ENCODE assay signal across 1 cellular context in genomic region chr6:27188206-27188884, GRCh38.
TF ChIP-seq lines count a peak whose summit lies in the region.

No MANE protein-coding gene starts in this region.

TF ChIP-seq in K562, 482 proteins besides CTCF, POLR2A, EP300 and RAD21 (continued from another document and continues in another):
- TF ChIP-seq GABPA (tag; conservative IDR thresholded peaks at IDR 0.05; ENCODE audit: low read depth) = no peak
- peak; percentile 56 for TF ChIP-seq PHF20 (IDR thresholded peaks at IDR 0.05; ENCODE audit: partially characterized antibody)
- TF ChIP-seq CTCFL (IDR thresholded peaks at IDR 0.05; ENCODE audit: borderline replicate concordance, insufficient read depth, low read depth, low read length, poor library complexity, severe bottlenecking) = no peak
- TF ChIP-seq SMAD4 (CRISPR knock-in tag; conservative IDR thresholded peaks at IDR 0.05) = no peak
- no peak for TF ChIP-seq MAFK (IDR thresholded peaks at IDR 0.05; ENCODE audit: low read length)
- TF ChIP-seq ZNF449 (CRISPR knock-in tag; IDR thresholded peaks at IDR 0.05) = no peak
- TF ChIP-seq TAF1 (IDR thresholded peaks at IDR 0.05; ENCODE audit: control insufficient read depth, extremely low read depth, insufficient read depth, low read length, severe bottlenecking) = no peak
- TF ChIP-seq GTF2A2 (tag; IDR thresholded peaks at IDR 0.05) = no peak
- TF ChIP-seq USF2 (CRISPR knock-in tag; IDR thresholded peaks at IDR 0.05) = no peak
- TF ChIP-seq MAZ (CRISPR knock-in tag; conservative IDR thresholded peaks at IDR 0.05 in 1 of 2, IDR thresholded peaks at IDR 0.05 in 1 of 2) = peak in 1 of 2 experiments; percentile 47; a peak in 2 of 4 replicates
- no peak for TF ChIP-seq NUFIP1 (IDR thresholded peaks at IDR 0.05; ENCODE audit: partially characterized antibody)
- no peak for TF ChIP-seq ID3 (CRISPR knock-in tag; IDR thresholded peaks at IDR 0.05)
- TF ChIP-seq ID3 (tag; IDR thresholded peaks at IDR 0.05) = no peak
- TF ChIP-seq ZNF609 (CRISPR knock-in tag; IDR thresholded peaks at IDR 0.05; ENCODE audit: borderline replicate concordance) = no peak
- no peak for TF ChIP-seq BRF2 (IDR thresholded peaks at IDR 0.05; ENCODE audit: borderline replicate concordance, insufficient read depth, insufficient read length)
- no peak for TF ChIP-seq ZNF764 (CRISPR knock-in tag; IDR thresholded peaks at IDR 0.05; ENCODE audit: low read depth)
- peak; percentile 18; the same call in 1 of the 2 replicates for TF ChIP-seq TOE1 (IDR thresholded peaks at IDR 0.05; ENCODE audit: borderline replicate concordance)
- TF ChIP-seq TOE1 (CRISPR knock-in tag; IDR thresholded peaks at IDR 0.05; ENCODE audit: borderline replicate concordance, low read depth) = no peak
- TF ChIP-seq PTBP1 (IDR thresholded peaks at IDR 0.05; ENCODE audit: low read depth, low read length) = no peak
- no peak for TF ChIP-seq ZNF121 (CRISPR knock-in tag; conservative IDR thresholded peaks at IDR 0.05)
- no peak for TF ChIP-seq AFF4 (CRISPR knock-in tag; IDR thresholded peaks at IDR 0.05)
- no peak for TF ChIP-seq KAT8 (IDR thresholded peaks at IDR 0.05; ENCODE audit: low read depth)
- no peak; the same call in 1 of the 2 replicates for TF ChIP-seq ZNF197 (CRISPR knock-in tag; IDR thresholded peaks at IDR 0.05; ENCODE audit: low read depth)
- TF ChIP-seq TBL1XR1 (IDR thresholded peaks at IDR 0.05; ENCODE audit: low read length in 2 of 2) = peak in 1 of 2 experiments; percentile 44; a peak in 1 of 4 replicates
- no peak for TF ChIP-seq SETDB1 (IDR thresholded peaks at IDR 0.05; ENCODE audit: low read length)
- no peak; the same call in 1 of the 2 replicates for TF ChIP-seq ADNP (tag; IDR thresholded peaks at IDR 0.05)
- TF ChIP-seq JUN (IDR thresholded peaks at IDR 0.05; ENCODE audit: borderline replicate concordance, low read depth, low read length) = 0 out of 2 replicates have a peak, but pooled peaks have one; percentile 29
- no peak for TF ChIP-seq JUN (CRISPR knock-in tag; IDR thresholded peaks at IDR 0.05; ENCODE audit: borderline replicate concordance)
- no peak for TF ChIP-seq E2F3 (CRISPR knock-in tag; IDR thresholded peaks at IDR 0.05)
- TF ChIP-seq HDAC2 (IDR thresholded peaks at IDR 0.05) = peak; percentile 38
- TF ChIP-seq PHF21A (IDR thresholded peaks at IDR 0.05; ENCODE audit: borderline replicate concordance, low read depth) = no peak
- TF ChIP-seq CGGBP1 (CRISPR knock-in tag; IDR thresholded peaks at IDR 0.05) = no peak
- no peak for TF ChIP-seq ZNF140 (CRISPR knock-in tag; IDR thresholded peaks at IDR 0.05)
- TF ChIP-seq HMBOX1 (IDR thresholded peaks at IDR 0.05) = peak; percentile 66; the same call in 1 of the 2 replicates
- no peak for TF ChIP-seq REST (CRISPR knock-in tag; IDR thresholded peaks at IDR 0.05; ENCODE audit: low read depth)
- TF ChIP-seq TRIM25 (IDR thresholded peaks at IDR 0.05; ENCODE audit: borderline replicate concordance) = no peak
